Comparison of ENCODE assay signal across 14 cellular contexts in the genomic region with DNA sequence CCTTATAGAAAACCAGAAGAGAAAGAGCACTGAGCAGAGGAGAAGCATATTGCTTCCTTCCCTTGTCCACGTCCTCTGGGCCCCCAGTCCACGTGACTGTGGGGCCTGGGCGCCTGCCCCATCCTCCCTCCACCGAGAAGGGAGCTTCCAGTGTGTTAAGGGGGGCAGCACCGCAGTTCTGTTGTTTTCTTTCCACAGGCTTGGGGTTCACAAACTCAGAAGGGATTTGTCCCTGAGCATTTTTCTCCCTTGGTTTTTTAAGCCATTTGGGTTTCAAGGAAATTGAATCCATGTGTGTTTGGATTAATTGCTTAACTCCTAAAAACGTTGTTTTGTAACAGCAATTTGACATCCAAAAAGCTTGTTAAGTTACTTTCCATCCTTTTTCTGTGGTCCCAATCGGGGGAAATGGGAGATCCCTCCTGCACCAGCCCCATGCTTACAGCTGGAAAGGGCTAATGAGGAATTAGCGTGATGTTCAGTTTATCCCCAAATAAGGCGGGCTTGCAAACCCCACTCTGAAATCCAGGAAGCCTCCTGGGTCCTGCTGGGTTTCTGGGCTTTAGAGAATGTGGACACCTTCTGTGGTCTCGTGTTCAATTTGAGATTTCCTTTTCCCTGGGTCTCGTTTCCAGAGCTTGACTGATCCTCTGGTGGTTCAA.
DNase-seq lines count a peak whose midpoint lies in the region; ATAC-seq and TF ChIP-seq lines count a peak whose summit lies in the region.
"Had no signal": no experiment of that assay in that cellular context is flagged by ENCODE, and none has a peak within 500 bp of the region (broad histone marks: within the 10 kb centered on the region; RNA-seq: fewer than 3 reads in every experiment).

No MANE protein-coding gene starts in this region.

- H3K27ac ChIP-seq in tibial artery (peak overlapping the region; percentile 62), Peyer's patch (peak overlapping the region in 2 of 4 donors; percentile 5 to 46)
- H3K27ac ChIP-seq: C4-2B had no signal

- intact Hi-C loops in activated naive CD4-positive, alpha-beta T cell treated with anti-CD3 and anti-CD28 coated beads for 36 hours (cut with micrococcal nuclease) = loop anchor here (1.0 kb wide), 1 partner anchor 55 kb away; no protein-coding TSS in a partner anchor
- intact Hi-C loops in tibial artery (cut with DNase I; ENCODE audit: low total_unique reads) = no loop called here

- no peaks in the 10 kb centered on the region for H3K36me3 ChIP-seq in tibial artery
- no peaks in the 10 kb centered on the region for H3K36me3 ChIP-seq in Peyer's patch
- H3K36me3 ChIP-seq: HAP-1, heart left ventricle had no signal

- no peak for DNase-seq in activated naive CD4-positive, alpha-beta T cell treated with anti-CD3 and anti-CD28 coated beads for 36 hours
- DNase-seq in activated naive CD4-positive, alpha-beta T cell treated with anti-CD3 and anti-CD28 coated beads, Interleukin-2, amount 50 U/mL, for 16 hours = no peak
- DNase-seq in activated CD8-positive, alpha-beta memory T cell treated with anti-CD3 and anti-CD28 coated beads, Interleukin-2, amount 10 ng/mL, durations not matched to agents 7 days and 5 days = peak; percentile 39
- peak; percentile 17 for DNase-seq in left kidney (ENCODE audit: low read depth, low spot score)
- no peak for DNase-seq in tibial artery
- no peak for DNase-seq in NCI-H345 (lab: John Stamatoyannopoulos, UW)
- DNase-seq in Peyer's patch = no peak
- DNase-seq in type B pancreatic cell (ENCODE audit: extremely low spot score, unreplicated experiment) = no peak
- DNase-seq: heart left ventricle, mesendoderm, NCI-H526 treated with DMSO at 0.1 percent for 48 hours, right cardiac atrium had no signal

- CTCF ChIA-PET in activated naive CD4-positive, alpha-beta T cell treated with anti-CD3 and anti-CD28 coated beads for 36 hours (lab: Charles Lee) = interaction anchor here (2.1 kb wide), 1 partner anchor 68 kb away, joined by 6 read pairs; no protein-coding TSS in a partner anchor
- CTCF ChIA-PET in activated CD8-positive, alpha-beta memory T cell treated with anti-CD3 and anti-CD28 coated beads, Interleukin-2, amount 10 ng/mL, durations not matched to agents 7 days and 5 days (lab: Charles Lee) = interaction anchor here (0.8 to 1.8 kb wide), 6 partner anchors 12 to 404 kb away, joined by 3 to 10 read pairs (median 4); partner anchors contain the start of gene TNRC6C

- peak overlapping the region; percentile 58 for H3K4me3 Mint-ChIP-seq in activated naive CD4-positive, alpha-beta T cell treated with anti-CD3 and anti-CD28 coated beads for 36 hours
- no peak overlapping the region for H3K4me3 Mint-ChIP-seq in activated CD8-positive, alpha-beta memory T cell treated with anti-CD3 and anti-CD28 coated beads, Interleukin-2, amount 10 ng/mL, durations not matched to agents 7 days and 5 days
- H3K4me3 Mint-ChIP-seq in type B pancreatic cell = no peak overlapping the region

- no peaks in the 10 kb centered on the region for H3K36me3 Mint-ChIP-seq in activated naive CD4-positive, alpha-beta T cell treated with anti-CD3 and anti-CD28 coated beads for 36 hours (ENCODE audit: low read depth)
- H3K36me3 Mint-ChIP-seq in activated CD8-positive, alpha-beta memory T cell treated with anti-CD3 and anti-CD28 coated beads, Interleukin-2, amount 10 ng/mL, durations not matched to agents 7 days and 5 days = no peaks in the 10 kb centered on the region
- no peaks in the 10 kb centered on the region for H3K36me3 Mint-ChIP-seq in type B pancreatic cell

- no peaks in the 10 kb centered on the region for H3K9me3 ChIP-seq in tibial artery
- H3K9me3 ChIP-seq in Peyer's patch = no peaks in the 10 kb centered on the region
- H3K9me3 ChIP-seq: HAP-1, heart left ventricle had no signal

- peaks cover 25% of the 10 kb centered on the region for H3K4me1 Mint-ChIP-seq in activated naive CD4-positive, alpha-beta T cell treated with anti-CD3 and anti-CD28 coated beads for 36 hours (ENCODE audit: low read depth)
- peaks cover 25% of the 10 kb centered on the region for H3K4me1 Mint-ChIP-seq in activated CD8-positive, alpha-beta memory T cell treated with anti-CD3 and anti-CD28 coated beads, Interleukin-2, amount 10 ng/mL, durations not matched to agents 7 days and 5 days
- peaks cover 18% of the 10 kb centered on the region for H3K4me1 Mint-ChIP-seq in type B pancreatic cell (ENCODE audit: unreplicated experiment)

- ATAC-seq in activated CD8-positive, alpha-beta memory T cell treated with anti-CD3 and anti-CD28 coated beads, Interleukin-2, amount 10 ng/mL, durations not matched to agents 7 days and 5 days = no peak

- H3K9me3 Mint-ChIP-seq in activated naive CD4-positive, alpha-beta T cell treated with anti-CD3 and anti-CD28 coated beads for 36 hours = no peaks in the 10 kb centered on the region
- H3K9me3 Mint-ChIP-seq in activated CD8-positive, alpha-beta memory T cell treated with anti-CD3 and anti-CD28 coated beads, Interleukin-2, amount 10 ng/mL, durations not matched to agents 7 days and 5 days (ENCODE audit: low read depth) = no peaks in the 10 kb centered on the region
- no peaks in the 10 kb centered on the region for H3K9me3 Mint-ChIP-seq in type B pancreatic cell

- no peaks in the 10 kb centered on the region for H3K27me3 Mint-ChIP-seq in activated naive CD4-positive, alpha-beta T cell treated with anti-CD3 and anti-CD28 coated beads for 36 hours (ENCODE audit: low read depth)
- H3K27me3 Mint-ChIP-seq in activated CD8-positive, alpha-beta memory T cell treated with anti-CD3 and anti-CD28 coated beads, Interleukin-2, amount 10 ng/mL, durations not matched to agents 7 days and 5 days = peaks cover 15% of the 10 kb centered on the region
- peaks cover 13% of the 10 kb centered on the region for H3K27me3 Mint-ChIP-seq in type B pancreatic cell

- peaks cover 0 to 48% (median 25%) of the 10 kb centered on the region in 4 donors for H3K4me1 ChIP-seq in tibial artery
- H3K4me1 ChIP-seq in Peyer's patch = peaks cover 0 to 6% (median 0%) of the 10 kb centered on the region in 4 donors
- H3K4me1 ChIP-seq: HAP-1 had no signal

- H3K27me3 ChIP-seq in tibial artery (no peaks in the 10 kb centered on the region), Peyer's patch (no peaks in the 10 kb centered on the region)
- H3K27me3 ChIP-seq: heart left ventricle had no signal

- no peak overlapping the region for H3K4me3 ChIP-seq in tibial artery
- no peak overlapping the region for H3K4me3 ChIP-seq in Peyer's patch
- H3K4me3 ChIP-seq: HAP-1 had no signal

- no peak for TF ChIP-seq POLR2A in Peyer's patch (IDR thresholded peaks at IDR 0.05)

- no peak overlapping the region for H3K27ac Mint-ChIP-seq in activated naive CD4-positive, alpha-beta T cell treated with anti-CD3 and anti-CD28 coated beads for 36 hours
- no peak overlapping the region for H3K27ac Mint-ChIP-seq in activated CD8-positive, alpha-beta memory T cell treated with anti-CD3 and anti-CD28 coated beads, Interleukin-2, amount 10 ng/mL, durations not matched to agents 7 days and 5 days
- no peak overlapping the region for H3K27ac Mint-ChIP-seq in type B pancreatic cell

- TF ChIP-seq CTCF in tibial artery (IDR thresholded peaks at IDR 0.05) (no peak), Peyer's patch (IDR thresholded peaks at IDR 0.05) (no peak), type B pancreatic cell (conservative IDR thresholded peaks at IDR 0.05) (no peak)

Comparison
In these comparisons a context has a peak if more than half of its experiments do, and no peak if none do; other contexts are left out.
1. DNase-seq: peak in activated CD8-positive, alpha-beta memory T cell treated with anti-CD3 and anti-CD28 coated beads, Interleukin-2, amount 10 ng/mL, durations not matched to agents 7 days and 5 days (single experiment) and left kidney (single experiment); none in activated naive CD4-positive, alpha-beta T cell treated with anti-CD3 and anti-CD28 coated beads for 36 hours (single experiment), activated naive CD4-positive, alpha-beta T cell treated with anti-CD3 and anti-CD28 coated beads, Interleukin-2, amount 50 U/mL, for 16 hours (single experiment), tibial artery (0 of 2), NCI-H345 (single experiment), Peyer's patch (0 of 3) and type B pancreatic cell (single experiment).